In genomic region chr19:39845621-39846175, GRCh38 we compare ENCODE assay signal across 1 cellular context.
TF ChIP-seq lines count a peak whose summit lies in the region.

No MANE protein-coding gene starts in this region.

TF ChIP-seq in HEK293, 187 proteins besides CTCF, POLR2A, EP300 and RAD21 (continued from another document and continues in another):
- peak; percentile 25; the same call in 1 of the 2 replicates for TF ChIP-seq PRDM10 (tag by site-specific recombination; IDR thresholded peaks at IDR 0.05)
- peak; percentile 21; the same call in 1 of the 2 replicates for TF ChIP-seq ZNF76 (tag by site-specific recombination; IDR thresholded peaks at IDR 0.05; ENCODE audit: borderline replicate concordance, low read depth)
- peak; percentile 65 for TF ChIP-seq ZBTB10 (tag by site-specific recombination; IDR thresholded peaks at IDR 0.05)
- TF ChIP-seq ZNF354C (tag by site-specific recombination; IDR thresholded peaks at IDR 0.05; ENCODE audit: borderline replicate concordance, low read depth), result no peak
- peak; percentile 83; the same call in 1 of the 2 replicates for TF ChIP-seq ZNF391 (tag by site-specific recombination; IDR thresholded peaks at IDR 0.05; ENCODE audit: borderline replicate concordance, low read depth)
- no peak for TF ChIP-seq ZNF548 (tag by site-specific recombination; IDR thresholded peaks at IDR 0.05)
- TF ChIP-seq ZNF24 (tag by site-specific recombination; IDR thresholded peaks at IDR 0.05), result peak; percentile 25
- no peak; the same call in 1 of the 2 replicates for TF ChIP-seq GFI1B (tag by site-specific recombination; IDR thresholded peaks at IDR 0.05)
- TF ChIP-seq ZNF211 (tag by site-specific recombination; IDR thresholded peaks at IDR 0.05; ENCODE audit: low read depth), result no peak; the same call in 1 of the 2 replicates
- TF ChIP-seq HOXD13 (CRISPR knock-in tag; IDR thresholded peaks at IDR 0.05; ENCODE audit: borderline replicate concordance), result no peak
- 0 out of 2 replicates have a peak, but pooled peaks have one; percentile 24 for TF ChIP-seq ZNF324 (tag by site-specific recombination; IDR thresholded peaks at IDR 0.05)
- TF ChIP-seq SETDB1 (IDR thresholded peaks at IDR 0.05; ENCODE audit: insufficient read length, low read length), result no peak
- peak; percentile 31; the same call in 1 of the 2 replicates for TF ChIP-seq ZNF747 (tag by site-specific recombination; IDR thresholded peaks at IDR 0.05)
- TF ChIP-seq TRIM28 (IDR thresholded peaks at IDR 0.05; ENCODE audit: borderline replicate concordance, low read length), result no peak
- no peak for TF ChIP-seq ZNF362 (tag by site-specific recombination; IDR thresholded peaks at IDR 0.05)
- TF ChIP-seq ZNF785 (tag by site-specific recombination; IDR thresholded peaks at IDR 0.05), result peak; percentile 58; the same call in 1 of the 2 replicates
- TF ChIP-seq ZNF645 (tag by site-specific recombination; IDR thresholded peaks at IDR 0.05), result 0 out of 2 replicates have a peak, but pooled peaks have one; percentile 66
- 0 out of 2 replicates have a peak, but pooled peaks have one; percentile 9 for TF ChIP-seq ZNF629 (tag by site-specific recombination; IDR thresholded peaks at IDR 0.05)
- peak; percentile 75 for TF ChIP-seq BCL11B (tag by site-specific recombination; IDR thresholded peaks at IDR 0.05; ENCODE audit: low read depth)
- TF ChIP-seq ZNF280D (tag by site-specific recombination; IDR thresholded peaks at IDR 0.05), result 0 out of 2 replicates have a peak, but pooled peaks have one; percentile 51
- peak; percentile 49 for TF ChIP-seq SP3 (tag by site-specific recombination; IDR thresholded peaks at IDR 0.05)
- 0 out of 2 replicates have a peak, but pooled peaks have one; percentile 31 for TF ChIP-seq PATZ1 (tag by site-specific recombination; IDR thresholded peaks at IDR 0.05)
- no peak for TF ChIP-seq ZNF488 (tag by site-specific recombination; IDR thresholded peaks at IDR 0.05)
- peak; percentile 65; the same call in 1 of the 2 replicates for TF ChIP-seq ZNF660 (tag by site-specific recombination; IDR thresholded peaks at IDR 0.05)
- peak; percentile 100 for TF ChIP-seq MZF1 (tag by site-specific recombination; IDR thresholded peaks at IDR 0.05; ENCODE audit: borderline replicate concordance)
- no peak for TF ChIP-seq ZSCAN18 (tag by site-specific recombination; IDR thresholded peaks at IDR 0.05)
- TF ChIP-seq KLF9 (tag by site-specific recombination; IDR thresholded peaks at IDR 0.05; ENCODE audit: low read depth), result peak; percentile 45; the same call in 1 of the 2 replicates
- no peak for TF ChIP-seq ZNF280C (tag by site-specific recombination; IDR thresholded peaks at IDR 0.05)
- no peak for TF ChIP-seq ZNF114 (tag by site-specific recombination; IDR thresholded peaks at IDR 0.05)
- TF ChIP-seq ZNF394 (tag by site-specific recombination; IDR thresholded peaks at IDR 0.05; ENCODE audit: borderline replicate concordance), result peak; percentile 27; the same call in 1 of the 2 replicates
- TF ChIP-seq KLF8 (tag by site-specific recombination; IDR thresholded peaks at IDR 0.05), result peak; percentile 65
- TF ChIP-seq ZBTB1 (tag by site-specific recombination; IDR thresholded peaks at IDR 0.05), result peak; percentile 52; the same call in 1 of the 2 replicates
- TF ChIP-seq SCRT2 (tag by site-specific recombination; IDR thresholded peaks at IDR 0.05), result no peak
- TF ChIP-seq ZBTB26 (tag by site-specific recombination; optimal IDR thresholded peaks at IDR 0.05), result no peak
